In genomic region chr3:78875851-78876250, GRCh38 we compare ENCODE assay signal across 39 cellular contexts.
DNase-seq lines count a peak whose midpoint lies in the region; ATAC-seq and TF ChIP-seq lines count a peak whose summit lies in the region.
"Had no signal": no experiment of that assay in that cellular context is flagged by ENCODE, and none has a peak within 500 bp of the region (broad histone marks: within the 10 kb centered on the region; RNA-seq: fewer than 3 reads in every experiment).

No MANE protein-coding gene starts in this region.

- H3K36me3 ChIP-seq in breast epithelium = no peaks in the 10 kb centered on the region
- H3K36me3 ChIP-seq: adrenal gland, brain microvascular endothelial cell, colonic mucosa, heart left ventricle, ovary, suprapubic skin, upper lobe of left lung had no signal

- intact Hi-C loops in MCF 10A (cut with micrococcal nuclease) = no loop called here
- intact Hi-C loops in breast epithelium (cut with DNase I; ENCODE audit: low total_unique reads) = no loop called here

- H3K4me1 ChIP-seq in breast epithelium = no peaks in the 10 kb centered on the region
- H3K4me1 ChIP-seq: Caco-2, colonic mucosa, upper lobe of left lung had no signal

- H3K27me3 Mint-ChIP-seq in MCF 10A (ENCODE audit: insufficient read depth, unreplicated experiment) = no peaks in the 10 kb centered on the region
- no peaks in the 10 kb centered on the region for H3K27me3 Mint-ChIP-seq in chondrocyte (ENCODE audit: low read depth)
- H3K27me3 Mint-ChIP-seq: activated CD8-positive, alpha-beta T cell treated with anti-CD3 and anti-CD28 coated beads for 36 hours had no signal

- no peaks in the 10 kb centered on the region for H3K27me3 ChIP-seq in breast epithelium
- H3K27me3 ChIP-seq: adrenal gland, brain microvascular endothelial cell, colonic mucosa, heart left ventricle, ovary, suprapubic skin, upper lobe of left lung had no signal

- H3K9me3 ChIP-seq in breast epithelium = no peaks in the 10 kb centered on the region
- H3K9me3 ChIP-seq: Caco-2, colonic mucosa, heart left ventricle, mucosa of descending colon, ovary, suprapubic skin, upper lobe of left lung had no signal

- POLR2A ChIA-PET in MCF 10A (lab: Yijun Ruan, JAX) = no interaction called here

- H3K27ac ChIP-seq in breast epithelium = no peak overlapping the region
- H3K27ac ChIP-seq: adrenal gland, brain microvascular endothelial cell, colonic mucosa, heart left ventricle, ovary, suprapubic skin, upper lobe of left lung had no signal

- CTCF ChIA-PET in MCF 10A (lab: Yijun Ruan, JAX) = no interaction called here

- H3K27ac Mint-ChIP-seq in MCF 10A (ENCODE audit: low read depth, unreplicated experiment) = peak overlapping the region; percentile 7
- peak overlapping the region; percentile 34 for H3K27ac Mint-ChIP-seq in chondrocyte (ENCODE audit: unreplicated experiment)
- H3K27ac Mint-ChIP-seq: activated CD8-positive, alpha-beta T cell treated with anti-CD3 and anti-CD28 coated beads for 36 hours; activated naive CD4-positive, alpha-beta T cell treated with anti-CD3 and anti-CD28 coated beads for 36 hours; CD14-positive monocyte; natural killer cell had no signal

- H3K36me3 Mint-ChIP-seq in MCF 10A (ENCODE audit: insufficient read depth, unreplicated experiment) = no peaks in the 10 kb centered on the region
- no peaks in the 10 kb centered on the region for H3K36me3 Mint-ChIP-seq in chondrocyte (ENCODE audit: low read depth)
- H3K36me3 Mint-ChIP-seq: CD14-positive monocyte, natural killer cell had no signal

- H3K4me3 Mint-ChIP-seq in MCF 10A (ENCODE audit: unreplicated experiment) = no peak overlapping the region
- H3K4me3 Mint-ChIP-seq in chondrocyte (ENCODE audit: unreplicated experiment) = no peak overlapping the region
- H3K4me3 Mint-ChIP-seq: activated CD8-positive, alpha-beta T cell treated with anti-CD3 and anti-CD28 coated beads for 36 hours; activated naive CD4-positive, alpha-beta T cell treated with anti-CD3 and anti-CD28 coated beads for 36 hours; CD14-positive monocyte; natural killer cell had no signal

- DNase-seq in MCF 10A (ENCODE audit: unreplicated experiment) (no peak), breast epithelium (ENCODE audit: low spot score in 2 of 2) (no peak), chondrocyte (ENCODE audit: low spot score) (no peak), iris pigment epithelial cell (ENCODE audit: low read depth) (peak; percentile 66)
- no peak for DNase-seq in activated CD4-positive, alpha-beta T cell treated with anti-CD3 and anti-CD28 coated beads, Interleukin-2, amount 50 U/mL, for 1 hour
- DNase-seq: 8988T; activated CD4-positive, alpha-beta T cell treated with anti-CD3 and anti-CD28 coated beads for 1 hour; activated CD8-positive, alpha-beta memory T cell treated with anti-CD3 and anti-CD28 coated beads, Interleukin-2, amount 50 U/mL, for 48 hours; activated CD8-positive, alpha-beta T cell treated with anti-CD3 and anti-CD28 coated beads for 36 hours; activated naive CD4-positive, alpha-beta T cell treated with anti-CD3 and anti-CD28 coated beads for 36 hours; adrenal gland; brain microvascular endothelial cell; Caco-2; colonic mucosa; DMS53; effector CD4-positive, alpha-beta T cell; foreskin melanocyte; heart left ventricle; mucosa of descending colon; natural killer cell; NCI-H1105; NCI-H187 treated with DMSO at 0.1 percent for 48 hours; NCI-H2171 treated with DMSO at 0.1 percent for 48 hours; NCI-H524 treated with DMSO at 0.1 percent for 48 hours; NK-92 treated with Interleukin-12 subunit alpha and Interleukin-12 subunit beta, amount 100 ng/mL, for 24 hours; ovary; retina; small intestine; stimulated activated naive CD4-positive, alpha-beta T cell; T-helper 2 cell; upper lobe of left lung had no signal

- no peak overlapping the region for H3K4me3 ChIP-seq in breast epithelium
- H3K4me3 ChIP-seq: adrenal gland, colonic mucosa, heart left ventricle, K562, lung, mucosa of descending colon, ovary, suprapubic skin, upper lobe of left lung had no signal

- ATAC-seq in HG03460 (IDR thresholded peaks at IDR 0.05; ENCODE audit: unreplicated experiment) (no peak), GM21717 (IDR thresholded peaks at IDR 0.05; ENCODE audit: unreplicated experiment) (no peak), HG03175 (IDR thresholded peaks at IDR 0.05; ENCODE audit: unreplicated experiment) (no peak)
- ATAC-seq: activated CD8-positive, alpha-beta T cell treated with anti-CD3 and anti-CD28 coated beads for 36 hours; heart left ventricle; K562; mucosa of descending colon; natural killer cell; Right ventricle myocardium inferior had no signal

- no TSS peak for BruUV-seq in MCF 10A (replicated peaks; lab: Mats Ljungman, UMichigan)

- TF ChIP-seq CTCF in MCF 10A (IDR thresholded peaks at IDR 0.05; ENCODE audit: unreplicated experiment) (no peak), breast epithelium (IDR thresholded peaks at IDR 0.05) (no peak), chondrocyte (IDR thresholded peaks at IDR 0.05) (no peak)

- H3K9me3 Mint-ChIP-seq in MCF 10A (ENCODE audit: unreplicated experiment) = no peaks in the 10 kb centered on the region
- no peaks in the 10 kb centered on the region for H3K9me3 Mint-ChIP-seq in chondrocyte (ENCODE audit: low read depth)
- H3K9me3 Mint-ChIP-seq: activated CD8-positive, alpha-beta T cell treated with anti-CD3 and anti-CD28 coated beads for 36 hours had no signal

- H3K4me1 Mint-ChIP-seq in MCF 10A (ENCODE audit: insufficient read depth, unreplicated experiment) = peaks cover 17% of the 10 kb centered on the region
- peaks cover 62% of the 10 kb centered on the region for H3K4me1 Mint-ChIP-seq in chondrocyte (ENCODE audit: low read depth)
- H3K4me1 Mint-ChIP-seq: CD14-positive monocyte, natural killer cell had no signal

- TF ChIP-seq POLR2A in breast epithelium (IDR thresholded peaks at IDR 0.05) = no peak
